Comparison of ENCODE assay signal across 24 cellular contexts in genomic region chr1:74946389-74946788, GRCh38.
"Had no signal": no experiment of that assay in that cellular context is flagged by ENCODE, and none has a peak within 500 bp of the region (broad histone marks: within the 10 kb centered on the region; RNA-seq: fewer than 3 reads in every experiment).

No MANE protein-coding gene starts in this region.

- H3K27me3 ChIP-seq: colonic mucosa, esophagus squamous epithelium, gastrocnemius medialis, heart left ventricle, left lung had no signal

- ATAC-seq: effector memory CD8-positive, alpha-beta T cell; esophagus mucosa; gastrocnemius medialis; heart left ventricle; left cardiac atrium; left lung; left ventricle myocardium superior; lower lobe of right lung; mucosa of descending colon had no signal

- H3K4me3 ChIP-seq: colonic mucosa, esophagus squamous epithelium, gastrocnemius medialis, heart left ventricle, left lung, lower lobe of right lung, mucosa of descending colon had no signal

- H3K36me3 ChIP-seq: colonic mucosa, esophagus squamous epithelium, gastrocnemius medialis, heart left ventricle, left lung, lower lobe of right lung had no signal

- DNase-seq: colonic mucosa; cortex of kidney; effector CD8-positive, alpha-beta T cell; effector memory CD8-positive, alpha-beta T cell; endodermal cell; erythroblast; esophagus squamous epithelium; foreskin fibroblast; foreskin melanocyte; gastrocnemius medialis; heart left ventricle; hippocampal formation; left cardiac atrium; left lung; left ventricle myocardium superior; lower lobe of right lung; mesenchymal stem cell; mucosa of descending colon; naive B cell had no signal

- FAIRE-seq: endometrium, islet of Langerhans, keratinocyte had no signal

- H3K4me1 ChIP-seq: colonic mucosa, esophagus squamous epithelium, gastrocnemius medialis, heart left ventricle, left lung, lower lobe of right lung had no signal

- H3K27ac ChIP-seq: colonic mucosa, epithelial cell of prostate, esophagus squamous epithelium, gastrocnemius medialis, heart left ventricle, left lung, lower lobe of right lung had no signal

- H3K9me3 ChIP-seq: colonic mucosa, esophagus squamous epithelium had no signal
